In the genomic region with DNA sequence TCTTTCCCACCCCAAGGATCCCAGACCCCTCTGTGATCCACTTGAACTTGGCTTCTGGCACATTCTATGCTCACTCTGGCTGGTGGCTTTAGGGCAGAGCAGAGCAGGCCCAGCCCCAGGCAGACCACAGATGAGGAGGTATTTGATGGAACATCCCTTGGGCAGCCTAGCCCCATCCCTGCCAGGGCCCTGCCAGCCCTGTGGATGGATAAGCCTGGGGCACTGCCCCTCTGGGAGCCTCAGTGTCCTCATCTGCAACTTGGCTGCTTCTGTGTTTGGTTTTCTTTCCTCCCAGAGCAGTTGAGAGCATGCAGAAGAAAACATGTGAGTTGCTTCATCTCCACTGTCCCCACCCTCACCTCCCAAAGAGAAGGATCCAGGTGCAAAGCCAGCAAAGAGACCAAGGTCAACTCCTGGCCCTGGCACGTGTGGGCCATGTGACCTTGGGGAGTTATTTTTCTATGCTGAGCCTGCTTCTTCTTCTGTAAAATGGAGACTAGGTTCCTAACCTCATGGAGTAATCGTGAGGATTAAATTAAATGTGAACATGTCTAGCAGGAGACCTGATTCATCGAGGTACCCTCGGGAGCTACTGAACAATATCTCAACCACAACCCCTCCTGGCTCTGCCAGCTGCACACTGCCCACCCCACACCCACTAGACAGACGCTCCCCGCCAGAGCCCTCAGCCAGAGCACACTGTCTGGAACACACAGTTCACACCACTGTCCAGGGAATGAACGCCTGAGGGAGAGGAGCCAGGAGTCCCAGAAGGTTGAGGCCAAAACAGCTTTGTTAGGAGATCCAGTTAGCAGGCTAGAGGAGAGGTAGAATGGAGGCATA, we compare ENCODE assay signal across 1 cellular context.
TF ChIP-seq lines count a peak whose summit lies in the region.

No MANE protein-coding gene starts in this region.

TF ChIP-seq in SK-N-SH treated with all-trans-retinoic acid at 6 μM for 48 hours, 23 proteins besides CTCF, POLR2A, EP300 and RAD21 (continued from another document):
- TF ChIP-seq CSRNP3 (CRISPR knock-in tag; IDR thresholded peaks at IDR 0.05), result no peak
TF ChIP-seq in SK-N-SH treated with all-trans-retinoic acid at 6 μM for 48 hours: peak in this region for 0.
